In genomic region chr1:86926886-86927285, GRCh38 we compare ENCODE assay signal across 19 cellular contexts.
"Had no signal": no experiment of that assay in that cellular context is flagged by ENCODE, and none has a peak within 500 bp of the region (broad histone marks: within the 10 kb centered on the region; RNA-seq: fewer than 3 reads in every experiment).

No MANE protein-coding gene starts in this region.

- DNase-seq: activated B cell treated with CpG ODN at 0.5 μM for 24 hours; activated CD4-positive, alpha-beta T cell treated with anti-CD3 and anti-CD28 coated beads for 48 hours; activated CD8-positive, alpha-beta T cell treated with anti-CD3 and anti-CD28 coated beads for 36 hours; activated naive CD4-positive, alpha-beta T cell treated with anti-CD3 and anti-CD28 coated beads for 36 hours; activated T-cell treated with anti-CD3 and anti-CD28 coated beads, Interleukin-2, amount 50 U/mL, for 4 hours; aorta; brain microvascular endothelial cell; effector CD8-positive, alpha-beta T cell; foreskin melanocyte; glutamatergic neuron; hypothalamus; naive thymus-derived CD4-positive, alpha-beta T cell; psoas muscle; right cardiac atrium; stimulated activated CD4-positive, alpha-beta T cell treated with anti-CD3 and anti-CD28 coated beads, Interleukin-15, amount 100 ng/mL, for 24 hours; stimulated activated CD4-positive, alpha-beta T cell treated with anti-CD3 and anti-CD28 coated beads, Interleukin-4, amount 100 ng/mL, for 1 hour had no signal

- H3K4me1 Mint-ChIP-seq: neural progenitor cell had no signal

- H3K27ac Mint-ChIP-seq: activated B cell treated with CpG ODN at 0.5 μM for 24 hours; activated CD8-positive, alpha-beta T cell treated with anti-CD3 and anti-CD28 coated beads for 36 hours; activated naive CD4-positive, alpha-beta T cell treated with anti-CD3 and anti-CD28 coated beads for 36 hours; neural progenitor cell; stimulated activated effector memory CD8-positive, alpha-beta T cell treated with anti-CD3 and anti-CD28 coated beads, Interleukin-12 subunit alpha, Interleukin-12 subunit beta, amount 100 ng/mL, for 72 hours had no signal

- H3K4me1 ChIP-seq: neural progenitor cell had no signal

- H3K36me3 Mint-ChIP-seq: stimulated activated effector memory CD8-positive, alpha-beta T cell treated with anti-CD3 and anti-CD28 coated beads, Interleukin-12 subunit alpha, Interleukin-12 subunit beta, amount 100 ng/mL, for 72 hours had no signal

- H3K27me3 ChIP-seq: brain microvascular endothelial cell, neural progenitor cell had no signal

- ATAC-seq: activated CD8-positive, alpha-beta T cell treated with anti-CD3 and anti-CD28 coated beads for 36 hours; activated T-cell treated with anti-CD3 and anti-CD28 coated beads, Interleukin-2, amount 50 U/mL, for 4 hours; left lobe of liver; naive thymus-derived CD4-positive, alpha-beta T cell; psoas muscle; right cardiac atrium; stimulated activated effector memory CD8-positive, alpha-beta T cell treated with anti-CD3 and anti-CD28 coated beads, Interleukin-12 subunit alpha, Interleukin-12 subunit beta, amount 100 ng/mL, for 72 hours had no signal

- H3K27me3 Mint-ChIP-seq: activated B cell treated with CpG ODN at 0.5 μM for 24 hours; activated CD8-positive, alpha-beta T cell treated with anti-CD3 and anti-CD28 coated beads for 36 hours; naive thymus-derived CD4-positive, alpha-beta T cell had no signal

- H3K9me3 ChIP-seq: psoas muscle had no signal

- H3K4me3 ChIP-seq: neural progenitor cell, psoas muscle had no signal

- H3K27ac ChIP-seq: brain microvascular endothelial cell, neural progenitor cell, psoas muscle had no signal

- H3K4me3 Mint-ChIP-seq: activated B cell treated with CpG ODN at 0.5 μM for 24 hours; activated CD8-positive, alpha-beta T cell treated with anti-CD3 and anti-CD28 coated beads for 36 hours; activated naive CD4-positive, alpha-beta T cell treated with anti-CD3 and anti-CD28 coated beads for 36 hours; activated T-cell treated with anti-CD3 and anti-CD28 coated beads, Interleukin-2, amount 50 U/mL, for 4 hours; neural progenitor cell; stimulated activated effector memory CD8-positive, alpha-beta T cell treated with anti-CD3 and anti-CD28 coated beads, Interleukin-12 subunit alpha, Interleukin-12 subunit beta, amount 100 ng/mL, for 72 hours had no signal

- H3K36me3 ChIP-seq: brain microvascular endothelial cell, neural progenitor cell had no signal
